8 cellular contexts compared by ENCODE assay signal in the genomic region with DNA sequence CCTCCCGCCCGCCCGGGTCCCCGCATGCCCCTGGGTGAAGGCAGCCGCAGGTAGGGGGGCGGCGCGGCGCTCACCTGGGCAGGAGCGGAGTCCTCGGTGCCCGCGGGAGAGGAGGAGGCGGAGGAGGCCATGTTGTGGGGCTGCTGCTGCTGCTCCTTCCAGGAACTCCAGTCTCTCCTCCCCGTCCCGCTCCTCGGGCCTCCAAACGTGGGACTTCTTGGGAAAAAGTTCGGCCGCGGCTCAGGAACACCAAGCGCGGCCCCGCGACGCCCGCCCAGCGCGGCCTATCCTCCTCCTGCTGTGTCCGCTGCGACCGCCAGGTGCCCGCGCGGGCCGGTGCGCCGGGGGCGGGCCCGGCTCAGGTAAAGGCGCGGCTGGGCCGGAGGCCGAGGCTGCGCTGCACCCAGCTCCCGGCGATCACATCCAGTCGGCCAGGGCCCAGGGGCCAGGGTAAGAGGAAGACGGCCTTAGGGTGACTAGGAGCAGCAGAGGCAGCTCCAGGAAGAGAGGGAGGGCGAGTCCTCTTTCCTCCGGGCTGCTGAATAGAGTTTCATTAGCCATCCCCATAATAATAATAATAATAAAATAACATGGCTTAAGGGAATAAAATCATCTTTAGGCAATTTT. TPM values are rescaled to one million over a fixed set of nuclear protein-coding genes. Genes with fewer than 3 reads are reported as not detected.
DNase-seq lines count a peak whose midpoint lies in the region; ATAC-seq, FAIRE-seq and TF ChIP-seq lines count a peak whose summit lies in the region.

No MANE protein-coding gene starts in this region.

- no peaks in the 10 kb centered on the region for H3K36me3 ChIP-seq in HUES48 (ENCODE audit: control insufficient read depth, insufficient read depth, low read length)
- no peaks in the 10 kb centered on the region for H3K36me3 ChIP-seq in effector memory CD4-positive, alpha-beta T cell (ENCODE audit: control insufficient read depth, insufficient read depth, low read length)
- H3K36me3 ChIP-seq in mucosa of stomach (ENCODE audit: control insufficient read depth, insufficient read depth, low read length): no peaks in the 10 kb centered on the region
- no peaks in the 10 kb centered on the region for H3K36me3 ChIP-seq in tibial artery

- peak overlapping the region; percentile 80 for H3K4me3 Mint-ChIP-seq in Calu3 (ENCODE audit: low read depth, unreplicated experiment)

- ATAC-seq in GM19468 (IDR thresholded peaks at IDR 0.05; ENCODE audit: extremely low read depth, unreplicated experiment): peak; percentile 29

- H3K27ac Mint-ChIP-seq in Calu3 (ENCODE audit: unreplicated experiment): no peak overlapping the region

- no peaks in the 10 kb centered on the region for H3K9me3 Mint-ChIP-seq in Calu3 (ENCODE audit: low read depth, unreplicated experiment)

- peaks cover 23% of the 10 kb centered on the region for H3K36me3 Mint-ChIP-seq in Calu3 (ENCODE audit: insufficient read depth, unreplicated experiment)

- H3K4me3 ChIP-seq in HUES48 (ENCODE audit: low read depth, low read length) (peak overlapping the region; percentile 85), mucosa of stomach (ENCODE audit: low read length) (peak overlapping the region; percentile 44), tibial artery (peak overlapping the region; percentile 49 to 59)
- peak overlapping the region; percentile 96 for H3K4me3 ChIP-seq in effector memory CD4-positive, alpha-beta T cell (ENCODE audit: insufficient read depth, low read depth, low read length, poor library complexity, severe bottlenecking)

- no TSS peak for BruUV-seq in Calu3 (replicated peaks; lab: Mats Ljungman, UMichigan)

- peak; percentile 87 for TF ChIP-seq CTCF in Calu3 (IDR thresholded peaks at IDR 0.05; ENCODE audit: unreplicated experiment)
- TF ChIP-seq CTCF in tibial artery (IDR thresholded peaks at IDR 0.05): peak; percentile 19 to 21

- CTCF ChIA-PET in Calu3 (lab: Charles Lee): interaction anchor here (0.6 to 1.8 kb wide), 4 partner anchors 34 to 1133 kb away, joined by 4 to 6 read pairs (median 5); partner anchors contain the start of gene CDK1

- peak; percentile 89 for DNase-seq in Calu3
- peak; percentile 48 for DNase-seq in activated CD4-positive, alpha-beta T cell treated with anti-CD3 and anti-CD28 coated beads for 48 hours
- DNase-seq in effector memory CD4-positive, alpha-beta T cell: peak; percentile 24 to 43 (median 33)
- no peak for DNase-seq in tibial artery
- no peak for DNase-seq in GM19239 (ENCODE audit: insufficient read length, low spot score)

- no peaks in the 10 kb centered on the region for H3K27me3 Mint-ChIP-seq in Calu3 (ENCODE audit: unreplicated experiment)

- peaks cover 19% of the 10 kb centered on the region for H3K4me1 Mint-ChIP-seq in Calu3 (ENCODE audit: low read depth, unreplicated experiment)

- no peak for FAIRE-seq in GM19239 (lab: Jason Lieb, UNC)

- peak overlapping the region; percentile 18 for H3K27ac ChIP-seq in HUES48 (ENCODE audit: low read depth, low read length)
- H3K27ac ChIP-seq in effector memory CD4-positive, alpha-beta T cell (ENCODE audit: insufficient read depth, low read length, poor library complexity, severe bottlenecking): peak overlapping the region; percentile 92
- peak overlapping the region; percentile 29 to 52 for H3K27ac ChIP-seq in tibial artery

- H3K27me3 ChIP-seq in HUES48 (ENCODE audit: control insufficient read depth, insufficient read depth, low read length) (peaks cover 15% of the 10 kb centered on the region), mucosa of stomach (ENCODE audit: control insufficient read depth, insufficient read depth, low read length) (no peaks in the 10 kb centered on the region), tibial artery (peaks cover 0 to 22% of the 10 kb centered on the region in 2 donors)
- no peaks in the 10 kb centered on the region for H3K27me3 ChIP-seq in effector memory CD4-positive, alpha-beta T cell (replicated peaks; ENCODE audit: control insufficient read depth, insufficient read depth, low read length, poor library complexity, severe bottlenecking)

- peaks cover 46% of the 10 kb centered on the region for H3K4me1 ChIP-seq in HUES48 (ENCODE audit: control insufficient read depth, insufficient read depth, low read length)
- H3K4me1 ChIP-seq in effector memory CD4-positive, alpha-beta T cell (ENCODE audit: control insufficient read depth, insufficient read depth, low read length, poor library complexity, severe bottlenecking): peaks cover 12% of the 10 kb centered on the region
- H3K4me1 ChIP-seq in mucosa of stomach (ENCODE audit: control insufficient read depth, insufficient read depth, low read length): peaks cover 15% of the 10 kb centered on the region
- H3K4me1 ChIP-seq in tibial artery: peaks cover 0 to 16% (median 10%) of the 10 kb centered on the region in 4 donors

- intact Hi-C loops in Calu3 (cut with micrococcal nuclease; ENCODE audit: unreplicated experiment): loop anchor here (2.0 kb wide), 2 partner anchors 35 to 79 kb away; no protein-coding TSS in a partner anchor
- intact Hi-C loops in tibial artery (cut with DNase I; ENCODE audit: low total_unique reads): no loop called here

- H3K9ac ChIP-seq in HUES48 (ENCODE audit: low read depth, low read length) (peak overlapping the region; percentile 59; the same call in 1 of the 2 replicates), mucosa of stomach (ENCODE audit: low read length) (peak overlapping the region; percentile 83)

- H3K9me3 ChIP-seq in HUES48 (ENCODE audit: control insufficient read depth, insufficient read depth, low read length) (no peaks in the 10 kb centered on the region), mucosa of stomach (ENCODE audit: control insufficient read depth, low read length) (no peaks in the 10 kb centered on the region), tibial artery (no peaks in the 10 kb centered on the region)
- no peaks in the 10 kb centered on the region for H3K9me3 ChIP-seq in effector memory CD4-positive, alpha-beta T cell (ENCODE audit: control insufficient read depth, low read length)

RNA-seq across cellular contexts. Expression of gene CDK1, which starts 45.0 kb away (rescaled TPM):
- total RNA-seq in Calu3 (2022): 125 and 140 TPM in 2 replicates

Comparison
In these comparisons a context has a peak if more than half of its experiments do, and no peak if none do; other contexts are left out.
1. DNase-seq: peak in Calu3 (single experiment), activated CD4-positive, alpha-beta T cell treated with anti-CD3 and anti-CD28 coated beads for 48 hours (single experiment) and effector memory CD4-positive, alpha-beta T cell (3 of 3); none in tibial artery (0 of 2) and GM19239 (single experiment).
2. H3K27ac ChIP-seq: peak in every context shown above with its lines; median percentile 92 in effector memory CD4-positive, alpha-beta T cell; 40 in tibial artery; 18 in HUES48.
3. H3K4me3 ChIP-seq: peak in every context shown above with its lines; median percentile 96 in effector memory CD4-positive, alpha-beta T cell; 85 in HUES48; 54 in tibial artery; 44 in mucosa of stomach.